Comparison of ENCODE assay signal across 8 cellular contexts in genomic region chr19:40425450-40426287, GRCh38. TPM values are rescaled to one million over a fixed set of nuclear protein-coding genes. Genes with fewer than 3 reads are reported as not detected.
DNase-seq lines count a peak whose midpoint lies in the region; ATAC-seq and TF ChIP-seq lines count a peak whose summit lies in the region.

SERTAD1 (minus strand) TSS chr19:40425992; CDS start chr19:40423546, 2,446 bp downstream.

- intact Hi-C loops in activated B cell treated with CpG ODN at 0.5 μM for 24 hours (cut with micrococcal nuclease) (loop anchor here (1.0 kb wide), 4 partner anchors 10 to 40 kb away; partner anchors contain the start of genes BLVRB and SERTAD3), spleen (cut with DNase I; ENCODE audit: low total_unique reads) (no loop called here)

- H3K9me3 Mint-ChIP-seq in activated B cell treated with CpG ODN at 0.5 μM for 24 hours (no peaks in the 10 kb centered on the region), immature natural killer cell (no peaks in the 10 kb centered on the region)

- peak; percentile 63 for TF ChIP-seq CTCF in AG09309 (IDR thresholded peaks at IDR 0.05; ENCODE audit: control insufficient read depth, insufficient read depth, low read depth, low read length, missing control alignments)
- TF ChIP-seq CTCF in activated B cell treated with CpG ODN at 0.5 μM for 24 hours (IDR thresholded peaks at IDR 0.05): no peak
- TF ChIP-seq CTCF in spleen (IDR thresholded peaks at IDR 0.05 in 8 of 11, conservative IDR thresholded peaks at IDR 0.05 in 3 of 11): peak; percentile 60 to 88 (median 76)

- H3K4me1 ChIP-seq in spleen: peaks cover 19 to 53% (median 43%) of the 10 kb centered on the region in 6 donors

- no peaks in the 10 kb centered on the region for H3K9me3 ChIP-seq in spleen

- H3K4me3 ChIP-seq in AG09309 (ENCODE audit: control insufficient read depth, low read depth, low read length) (peak within 1 kb of the TSS; percentile 90), spleen (peak within 1 kb of the TSS; percentile 60 to 79 (median 73))

- H3K27ac ChIP-seq in caudate nucleus (ENCODE audit: low read depth, low read length) (peak within 1 kb of the TSS; percentile 95), spleen (peak within 1 kb of the TSS; percentile 97 to 100 (median 99))

- H3K27me3 Mint-ChIP-seq in activated B cell treated with CpG ODN at 0.5 μM for 24 hours (no peaks in the 10 kb centered on the region), immature natural killer cell (ENCODE audit: low read depth in 3 of 3) (peaks cover 9 to 21% (median 16%) of the 10 kb centered on the region in 3 donors)

- H3K27ac Mint-ChIP-seq in activated B cell treated with CpG ODN at 0.5 μM for 24 hours (peak within 1 kb of the TSS; percentile 93), immature natural killer cell (peak within 1 kb of the TSS; percentile 95 to 99 (median 98))

- 0 to 1% (median 0%) methylated on average over 44 to 75 of the region's 75 CpGs for WGBS in spleen, 5 donors

- no peaks in the 10 kb centered on the region for H3K27me3 ChIP-seq in spleen (replicated peaks in 1 of 7)

- peak; percentile 96 to 99 (median 96) for TF ChIP-seq POLR2A in spleen (IDR thresholded peaks at IDR 0.05)

- peak; percentile 95 for DNase-seq in AG09309 (ENCODE audit: low read depth)
- DNase-seq in NCI-H226: peak; percentile 99
- peak; percentile 100 for DNase-seq in activated B cell treated with CpG ODN at 0.5 μM for 24 hours
- peak; percentile 91 to 100 (median 100) for DNase-seq in caudate nucleus (lab: John Stamatoyannopoulos, UW)
- peak; percentile 100 for DNase-seq in immature natural killer cell
- peak; percentile 100 for DNase-seq in spleen

- H3K4me1 Mint-ChIP-seq in activated B cell treated with CpG ODN at 0.5 μM for 24 hours (peaks cover 31% of the 10 kb centered on the region), immature natural killer cell (peaks cover 29 to 36% of the 10 kb centered on the region in 2 donors)

- POLR2A ChIA-PET in activated B cell treated with CpG ODN at 0.5 μM for 24 hours (lab: Charles Lee): interaction anchor here (0.5 to 4.2 kb wide), 22 partner anchors 9 to 1520 kb away, joined by 3 to 89 read pairs (median 4); partner anchors contain the start of genes AKT2, BLVRB, C19orf47 and COQ8B

- peaks cover 0 to 16% (median 11%) of the 10 kb centered on the region in 6 donors for H3K36me3 ChIP-seq in spleen

- peak within 1 kb of the TSS; percentile 93 for H3K4me3 Mint-ChIP-seq in activated B cell treated with CpG ODN at 0.5 μM for 24 hours
- peak within 1 kb of the TSS; percentile 93 to 94 (median 94) for H3K4me3 Mint-ChIP-seq in immature natural killer cell

- CTCF ChIA-PET in activated B cell treated with CpG ODN at 0.5 μM for 24 hours (lab: Charles Lee): interaction anchor here (1.1 to 1.5 kb wide), 4 partner anchors 8 to 40 kb away, joined by 3 to 6 read pairs (median 4); partner anchors contain the start of gene BLVRB

- peak; percentile 87 for ATAC-seq in GM18909 (IDR thresholded peaks at IDR 0.05; ENCODE audit: poor library complexity, unreplicated experiment)
- ATAC-seq in HG03175 (IDR thresholded peaks at IDR 0.05; ENCODE audit: unreplicated experiment): peak; percentile 88
- ATAC-seq in activated B cell treated with CpG ODN at 0.5 μM for 24 hours (ENCODE audit: low read depth): peak; percentile 90

- H3K36me3 Mint-ChIP-seq in activated B cell treated with CpG ODN at 0.5 μM for 24 hours (ENCODE audit: low read depth): peaks cover 16% of the 10 kb centered on the region
- H3K36me3 Mint-ChIP-seq in immature natural killer cell: peaks cover 0 to 4% (median 0%) of the 10 kb centered on the region in 3 donors

RNA-seq across cellular contexts. Expression of gene SERTAD1, which starts in this region (rescaled TPM):
- total RNA-seq in activated B cell treated with CpG ODN at 0.5 μM for 24 hours (13.4 and 13.9 TPM in 2 replicates), spleen (10 to 100 TPM in 6 of 7 donors, 1 to 10 TPM in 1; 9.8 to 19.7 (median 13.2) TPM)
- polyA plus RNA-seq in immature natural killer cell (10 to 100 TPM; 45.2 to 55.2 (median 49.3) TPM), spleen (10 to 100 TPM in 1 of 3 donors, 1 to 10 TPM in 2; 8.5 to 14.9 (median 9.4) TPM)

Comparison
In these comparisons a context has a peak if more than half of its experiments do, and no peak if none do; other contexts are left out.
1. Peak in every context shown above with its lines: DNase-seq, ATAC-seq, H3K4me3 ChIP-seq and H3K27ac ChIP-seq.